Comparison of ENCODE assay signal across 9 cellular contexts in the genomic region with DNA sequence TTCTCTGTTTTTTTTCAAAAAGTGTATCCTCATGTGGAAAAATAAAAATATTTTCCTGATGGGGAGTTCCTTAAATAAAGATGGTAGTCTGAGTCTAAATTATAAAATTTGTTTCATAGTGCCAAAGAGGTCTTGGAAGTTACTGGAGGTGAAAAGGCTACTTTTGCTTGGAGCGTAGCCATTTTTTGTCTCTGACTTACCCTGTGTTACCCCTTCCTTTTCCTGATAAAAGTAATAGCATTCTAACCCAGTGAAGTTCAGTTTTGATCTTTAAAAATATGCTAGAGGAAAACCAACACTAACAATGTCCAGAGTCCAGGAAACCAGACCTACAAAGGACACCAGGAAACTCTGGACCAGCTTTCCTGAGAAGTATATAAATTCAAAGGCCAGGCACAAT.
"Had no signal": no experiment of that assay in that cellular context is flagged by ENCODE, and none has a peak within 500 bp of the region (broad histone marks: within the 10 kb centered on the region; RNA-seq: fewer than 3 reads in every experiment).

No MANE protein-coding gene starts in this region.

- H3K9me3 ChIP-seq: HAP-1 had no signal

- H3K4me3 ChIP-seq: GM23248, HAP-1 had no signal

- H3K27ac Mint-ChIP-seq: HFFc6, IgD-negative memory B cell had no signal

- H3K36me3 Mint-ChIP-seq: IgD-negative memory B cell had no signal

- ATAC-seq: HCT116, HepG2 had no signal

- H3K9me3 Mint-ChIP-seq: HFFc6, IgD-negative memory B cell had no signal

- H3K27me3 Mint-ChIP-seq: IgD-negative memory B cell had no signal

- H3K27ac ChIP-seq: GM23248, HL-60 had no signal

- H3K9ac ChIP-seq: GM23248 had no signal

- DNase-seq: GM23248, GOT3, H7, HFFc6 had no signal

- H3K4me3 Mint-ChIP-seq: HFFc6 had no signal

- H3K36me3 ChIP-seq: HAP-1 had no signal
